20 cellular contexts compared by ENCODE assay signal in the genomic region with DNA sequence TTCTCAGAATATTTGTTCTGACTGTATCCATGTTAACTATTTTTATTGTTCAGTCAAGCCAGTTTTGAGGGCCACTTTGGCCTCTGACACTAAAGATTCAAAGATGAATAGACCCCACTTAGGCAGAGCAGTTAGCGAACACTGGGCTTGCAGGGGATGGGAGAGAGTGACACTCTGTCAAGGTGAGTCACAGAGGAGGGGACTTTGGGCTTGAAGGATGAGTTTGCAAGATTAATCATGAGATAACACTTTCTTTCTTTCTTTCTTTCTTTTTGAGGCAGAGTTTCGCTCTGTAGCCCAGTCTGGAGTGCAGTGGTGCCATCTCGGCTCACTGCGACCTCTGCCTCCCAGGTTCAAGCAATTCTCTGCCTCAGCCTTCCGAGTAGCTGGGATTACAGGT. TPM values are rescaled to one million over a fixed set of nuclear protein-coding genes. Genes with fewer than 3 reads are reported as not detected.
DNase-seq lines count a peak whose midpoint lies in the region; ATAC-seq, FAIRE-seq and TF ChIP-seq lines count a peak whose summit lies in the region.
"Had no signal": no experiment of that assay in that cellular context is flagged by ENCODE, and none has a peak within 500 bp of the region (broad histone marks: within the 10 kb centered on the region; RNA-seq: fewer than 3 reads in every experiment).

No MANE protein-coding gene starts in this region.

- no peak overlapping the region for H2AFZ ChIP-seq in HepG2 (ENCODE audit: low read length)

- TF ChIP-seq RAD21 in HepG2 (CRISPR knock-in tag; IDR thresholded peaks at IDR 0.05), result no peak

- peak overlapping the region; percentile 23 for H3K27ac Mint-ChIP-seq in activated CD4-positive, alpha-beta T cell treated with anti-CD3 and anti-CD28 coated beads for 36 hours
- H3K27ac Mint-ChIP-seq: H9 had no signal

- no peaks in the 10 kb centered on the region for H3K9me3 Mint-ChIP-seq in activated CD4-positive, alpha-beta T cell treated with anti-CD3 and anti-CD28 coated beads for 36 hours (ENCODE audit: low read depth)
- H3K9me3 Mint-ChIP-seq: H9 had no signal

- H3K27me3 Mint-ChIP-seq in activated CD4-positive, alpha-beta T cell treated with anti-CD3 and anti-CD28 coated beads for 36 hours, result no peaks in the 10 kb centered on the region
- H3K27me3 Mint-ChIP-seq: B cell; CD4-positive, CD25-positive, alpha-beta regulatory T cell had no signal

- no peak for TF ChIP-seq POLR2A in HepG2 (IDR thresholded peaks at IDR 0.05; ENCODE audit: insufficient read depth in 1 of 2, low read depth in 2 of 2, low read length in 2 of 2)
- no peak for TF ChIP-seq POLR2A in right lobe of liver (IDR thresholded peaks at IDR 0.05)
- TF ChIP-seq POLR2A in erythroblast (IDR thresholded peaks at IDR 0.05; ENCODE audit: low read length), result no peak

- H3K36me3 Mint-ChIP-seq in activated CD4-positive, alpha-beta T cell treated with anti-CD3 and anti-CD28 coated beads for 36 hours (ENCODE audit: low read depth), result peaks cover 26% of the 10 kb centered on the region

- no peak for DNase-seq in activated CD4-positive, alpha-beta T cell treated with anti-CD3 and anti-CD28 coated beads for 36 hours
- DNase-seq in activated CD4-positive, alpha-beta T cell treated with anti-CD3 and anti-CD28 coated beads, Interleukin-2, amount 50 U/mL, for 4 hours, result no peak
- DNase-seq in HepG2 (ENCODE audit: low spot score) (no peak), right lobe of liver (no peak), erythroblast (lab: John Stamatoyannopoulos, UW) (peak; percentile 7 to 38), tibial artery (no peak), Ammon's horn (ENCODE audit: low spot score) (no peak), GM20000 (ENCODE audit: low spot score) (no peak)
- DNase-seq: 8988T; CD4-positive, CD25-positive, alpha-beta regulatory T cell; COR-L47; DMS 273 treated with DMSO at 0.1 percent for 48 hours; DND-41; H9; NCI-H1417 treated with DMSO at 0.1 percent for 48 hours; NCI-H1930; NCI-H226; NCI-H524 treated with DMSO at 0.1 percent for 48 hours had no signal

- no peak overlapping the region for H3K27ac ChIP-seq in HepG2 (ENCODE audit: extremely low read length, insufficient read depth, low read length)
- H3K27ac ChIP-seq in right lobe of liver, result no peak overlapping the region
- H3K27ac ChIP-seq in tibial artery, result peak overlapping the region; percentile 60 to 68
- H3K27ac ChIP-seq: RWPE1 had no signal

- no peaks in the 10 kb centered on the region for H4K20me1 ChIP-seq in HepG2 (ENCODE audit: insufficient read depth, low read length)

- H3K9me3 ChIP-seq in HepG2 (ENCODE audit: low read length) (no peaks in the 10 kb centered on the region), right lobe of liver (no peaks in the 10 kb centered on the region), tibial artery (no peaks in the 10 kb centered on the region)

- no peak overlapping the region for H3K4me2 ChIP-seq in HepG2 (ENCODE audit: low read depth, low read length)

- H3K36me3 ChIP-seq in HepG2 (replicated peaks in 1 of 2; ENCODE audit: control insufficient read depth in 1 of 2, insufficient read depth in 2 of 2, low read length in 2 of 2) (peaks cover 4 to 26% of the 10 kb centered on the region in 2 experiments; a peak in 4 of 5 replicates), right lobe of liver (peaks cover 0 to 32% (median 6%) of the 10 kb centered on the region in 4 donors), tibial artery (peaks cover 0 to 29% (median 24%) of the 10 kb centered on the region in 3 donors)

- no peaks in the 10 kb centered on the region for H3K27me3 ChIP-seq in HepG2 (ENCODE audit: control insufficient read depth in 1 of 2, insufficient read depth in 2 of 2, low read length in 2 of 2)
- H3K27me3 ChIP-seq in right lobe of liver, result no peaks in the 10 kb centered on the region
- H3K27me3 ChIP-seq in tibial artery, result no peaks in the 10 kb centered on the region

- no peak overlapping the region for H3K9ac ChIP-seq in HepG2 (ENCODE audit: insufficient read depth, low read depth, low read length)

- CTCF ChIA-PET in activated CD4-positive, alpha-beta T cell treated with anti-CD3 and anti-CD28 coated beads for 36 hours (lab: Charles Lee), result no interaction called here
- CTCF ChIA-PET in HepG2 (lab: Yijun Ruan, JAX; ENCODE audit: low intra/inter-chr PET ratio, low total read pairs), result no interaction called here

- no peak for FAIRE-seq in HepG2 (lab: Jason Lieb, UNC)

- H3K79me2 ChIP-seq in HepG2 (ENCODE audit: insufficient read depth, low read length), result no peaks in the 10 kb centered on the region

- 84% methylated on average over 5 of the region's 5 CpGs for WGBS in HepG2 (ENCODE audit: low lambda C conversion rate)
- WGBS in right lobe of liver (ENCODE audit: insufficient coverage, low coverage, low lambda C conversion rate, missing lambda C conversion rate), result 61% methylated on average over 3 of the region's 5 CpGs

- H3K4me1 ChIP-seq in HepG2 (ENCODE audit: insufficient read depth, low read length), result no peaks in the 10 kb centered on the region
- H3K4me1 ChIP-seq in right lobe of liver, result no peaks in the 10 kb centered on the region
- peaks cover 0 to 42% (median 31%) of the 10 kb centered on the region in 4 donors for H3K4me1 ChIP-seq in tibial artery

- no peak overlapping the region for H3K4me3 Mint-ChIP-seq in activated CD4-positive, alpha-beta T cell treated with anti-CD3 and anti-CD28 coated beads for 36 hours
- H3K4me3 Mint-ChIP-seq: B cell; CD4-positive, CD25-positive, alpha-beta regulatory T cell; H9 had no signal

- in situ Hi-C loops in HepG2 (cut with HindIII; ENCODE audit: extremely low pct_ligation_motif_present, low pct_unique_long_range_greater_than_20kb), result no loop called here

- intact Hi-C loops in activated CD4-positive, alpha-beta T cell treated with anti-CD3 and anti-CD28 coated beads for 36 hours (cut with DNase I, micrococcal nuclease), result no loop called here
- intact Hi-C loops in HepG2 (cut with micrococcal nuclease; ENCODE audit: unreplicated experiment), result no loop called here
- intact Hi-C loops in right lobe of liver (cut with DNase I), result no loop called here
- intact Hi-C loops in tibial artery (cut with DNase I; ENCODE audit: low total_unique reads), result no loop called here

- peaks cover 3% of the 10 kb centered on the region for H3K4me1 Mint-ChIP-seq in activated CD4-positive, alpha-beta T cell treated with anti-CD3 and anti-CD28 coated beads for 36 hours

- BruUV-seq in HepG2 (replicated peaks; lab: Mats Ljungman, UMichigan), result no TSS peak

- TF ChIP-seq CTCF in HepG2 (CRISPR knock-in tag; IDR thresholded peaks at IDR 0.05), result no peak
- TF ChIP-seq CTCF in right lobe of liver (IDR thresholded peaks at IDR 0.05), result no peak
- no peak for TF ChIP-seq CTCF in tibial artery (IDR thresholded peaks at IDR 0.05)
- no peak for TF ChIP-seq CTCF in GM20000 (IDR thresholded peaks at IDR 0.05; ENCODE audit: extremely low read depth, missing control alignments)

- H3K4me3 ChIP-seq in HepG2 (replicated peaks in 1 of 3; ENCODE audit: insufficient read depth in 1 of 3, low read depth in 2 of 3, low read length in 3 of 3) (no peak overlapping the region), right lobe of liver (no peak overlapping the region), tibial artery (no peak overlapping the region)

- POLR2A ChIA-PET in activated CD4-positive, alpha-beta T cell treated with anti-CD3 and anti-CD28 coated beads for 36 hours (lab: Charles Lee), result no interaction called here
- POLR2A ChIA-PET in HepG2 (lab: Yijun Ruan, JAX), result no interaction called here

- ATAC-seq in activated CD4-positive, alpha-beta T cell treated with anti-CD3 and anti-CD28 coated beads for 36 hours, result peak; percentile 30
- no peak for ATAC-seq in HepG2
- no peak for ATAC-seq in right lobe of liver

- no peak for TF ChIP-seq EP300 in HepG2 (IDR thresholded peaks at IDR 0.05; ENCODE audit: low read depth in 2 of 2, low read length in 2 of 2)
- no peak for TF ChIP-seq EP300 in HepG2 (CRISPR knock-in tag; IDR thresholded peaks at IDR 0.05; ENCODE audit: borderline replicate concordance)

RNA-seq across cellular contexts. Expression of a gene that starts 46.4 kb away (rescaled TPM):
- 10 to 100 TPM in 1 of 2 experiments, 1 to 10 TPM in 1; 8.7 to 10.1 TPM for total RNA-seq in activated CD4-positive, alpha-beta T cell treated with anti-CD3 and anti-CD28 coated beads for 36 hours
- 3.2 and 4.3 TPM in 2 replicates for total RNA-seq in HepG2 (2016; rRNA removed; fragmentation: Illumina TruSeq; extraction: Trizol)
- total RNA-seq in HepG2 (2016; cell fraction: cytosol; rRNA removed; fragmentation: Illumina TruSeq; extraction: Trizol; ENCODE audit: low read depth), result 1.9 TPM in 2 replicates
- total RNA-seq in HepG2 (2016; cell fraction: insoluble cytoplasmic fraction; rRNA removed; fragmentation: Illumina TruSeq; extraction: Trizol), result 3.3 and 3.4 TPM in 2 replicates
- total RNA-seq in HepG2 (2016; cell fraction: membrane; rRNA removed; fragmentation: Illumina TruSeq; extraction: Trizol), result 5.6 and 6.9 TPM in 2 replicates
- total RNA-seq in HepG2 (2016; cell fraction: nucleus; rRNA removed; fragmentation: Illumina TruSeq; extraction: Trizol), result 3.5 and 4.4 TPM in 2 replicates
- 8.7 and 9.5 TPM in 2 replicates for polyA plus RNA-seq in HepG2 (2011; rRNA removed)
- polyA plus RNA-seq in HepG2 (2011; cell fraction: cytosol; rRNA removed), result 6.2 and 6.7 TPM in 2 replicates
- polyA plus RNA-seq in HepG2 (2011; cell fraction: nucleus; rRNA removed), result 9.5 and 9.7 TPM in 2 replicates
- polyA plus RNA-seq in HepG2 (2012), result 7.5 and 8.6 TPM in 2 replicates
- 2.9 and 3.5 TPM in 2 replicates for polyA plus RNA-seq in HepG2 (2016; cell fraction: cytosol; fragmentation: Illumina TruSeq; extraction: Trizol; ENCODE audit: low read depth)
- polyA plus RNA-seq in HepG2 (2016; cell fraction: insoluble cytoplasmic fraction; fragmentation: Illumina TruSeq; extraction: Trizol; ENCODE audit: low read depth), result 8.7 and 11.5 TPM in 2 replicates
- 9.3 and 9.7 TPM in 2 replicates for polyA plus RNA-seq in HepG2 (2016; cell fraction: membrane; fragmentation: Illumina TruSeq; extraction: Trizol; ENCODE audit: low read depth)
- 11.3 and 13.5 TPM in 2 replicates for polyA plus RNA-seq in HepG2 (2016; cell fraction: nucleus; fragmentation: Illumina TruSeq; extraction: Trizol; ENCODE audit: insufficient read depth, low read depth)
- polyA minus RNA-seq in HepG2 (2011; rRNA and poly(A)+ RNA removed; ENCODE audit: low replicate concordance), result 11.4 and 11.8 TPM in 2 replicates
- 6.0 and 6.9 TPM in 2 replicates for polyA minus RNA-seq in HepG2 (2011; cell fraction: cytosol; rRNA and poly(A)+ RNA removed)
- polyA minus RNA-seq in HepG2 (2011; cell fraction: nucleus; rRNA and poly(A)+ RNA removed), result 5.5 and 6.7 TPM in 2 replicates
- 1 to 10 TPM; 1.9 to 3.6 (median 2.9) TPM for total RNA-seq in right lobe of liver

RNA-seq across cellular contexts. Expression of a gene that starts 56.3 kb away (rescaled TPM):
- 10 to 100 TPM; 12.6 to 16.7 TPM for total RNA-seq in activated CD4-positive, alpha-beta T cell treated with anti-CD3 and anti-CD28 coated beads for 36 hours
- 2.6 and 7.4 TPM in 2 replicates for total RNA-seq in HepG2 (2016; rRNA removed; fragmentation: Illumina TruSeq; extraction: Trizol)
- total RNA-seq in HepG2 (2016; cell fraction: cytosol; rRNA removed; fragmentation: Illumina TruSeq; extraction: Trizol; ENCODE audit: low read depth), result 1.6 TPM in 2 replicates
- 2.1 and 7.4 TPM in 2 replicates for total RNA-seq in HepG2 (2016; cell fraction: insoluble cytoplasmic fraction; rRNA removed; fragmentation: Illumina TruSeq; extraction: Trizol)
- 2.2 and 2.6 TPM in 2 replicates for total RNA-seq in HepG2 (2016; cell fraction: membrane; rRNA removed; fragmentation: Illumina TruSeq; extraction: Trizol)
- 13.8 and 19.0 TPM in 2 replicates for total RNA-seq in HepG2 (2016; cell fraction: nucleus; rRNA removed; fragmentation: Illumina TruSeq; extraction: Trizol)
- polyA plus RNA-seq in HepG2 (2011; rRNA removed), result 4.1 and 4.7 TPM in 2 replicates
- 1.4 and 1.8 TPM in 2 replicates for polyA plus RNA-seq in HepG2 (2011; cell fraction: cytosol; rRNA removed)
- polyA plus RNA-seq in HepG2 (2011; cell fraction: nucleus; rRNA removed), result 17.3 and 20.8 TPM in 2 replicates
- polyA plus RNA-seq in HepG2 (2012), result 5.9 and 6.1 TPM in 2 replicates
- 0.68 and 0.75 TPM in 2 replicates for polyA plus RNA-seq in HepG2 (2016; cell fraction: cytosol; fragmentation: Illumina TruSeq; extraction: Trizol; ENCODE audit: low read depth)
- polyA plus RNA-seq in HepG2 (2016; cell fraction: insoluble cytoplasmic fraction; fragmentation: Illumina TruSeq; extraction: Trizol; ENCODE audit: low read depth), result 1.7 and 2.2 TPM in 2 replicates
- polyA plus RNA-seq in HepG2 (2016; cell fraction: membrane; fragmentation: Illumina TruSeq; extraction: Trizol; ENCODE audit: low read depth), result 1.2 and 1.5 TPM in 2 replicates
- 21.2 and 22.1 TPM in 2 replicates for polyA plus RNA-seq in HepG2 (2016; cell fraction: nucleus; fragmentation: Illumina TruSeq; extraction: Trizol; ENCODE audit: insufficient read depth, low read depth)
- polyA minus RNA-seq in HepG2 (2011; rRNA and poly(A)+ RNA removed; ENCODE audit: low replicate concordance), result 25.8 and 28.2 TPM in 2 replicates
- 0.88 and 2.2 TPM in 2 replicates for polyA minus RNA-seq in HepG2 (2011; cell fraction: cytosol; rRNA and poly(A)+ RNA removed)
- polyA minus RNA-seq in HepG2 (2011; cell fraction: nucleus; rRNA and poly(A)+ RNA removed), result 26.4 and 27.8 TPM in 2 replicates
- total RNA-seq in right lobe of liver, result 10 to 100 TPM in 3 of 6 experiments, 1 to 10 TPM in 3; 6.8 to 10.6 (median 9.6) TPM

Comparison
In these comparisons a context has a peak if more than half of its experiments do, and no peak if none do; other contexts are left out.
1. DNase-seq: peak in erythroblast (2 of 2); none in activated CD4-positive, alpha-beta T cell treated with anti-CD3 and anti-CD28 coated beads for 36 hours (single experiment), activated CD4-positive, alpha-beta T cell treated with anti-CD3 and anti-CD28 coated beads, Interleukin-2, amount 50 U/mL, for 4 hours (0 of 2), HepG2 (single experiment), right lobe of liver (0 of 3), tibial artery (0 of 2), Ammon's horn (single experiment) and GM20000 (single experiment).
2. H3K27ac ChIP-seq: peak in tibial artery (2 of 2); none in HepG2 (single experiment) and right lobe of liver (0 of 3).